Comparison of ENCODE assay signal across 8 cellular contexts in the genomic region with DNA sequence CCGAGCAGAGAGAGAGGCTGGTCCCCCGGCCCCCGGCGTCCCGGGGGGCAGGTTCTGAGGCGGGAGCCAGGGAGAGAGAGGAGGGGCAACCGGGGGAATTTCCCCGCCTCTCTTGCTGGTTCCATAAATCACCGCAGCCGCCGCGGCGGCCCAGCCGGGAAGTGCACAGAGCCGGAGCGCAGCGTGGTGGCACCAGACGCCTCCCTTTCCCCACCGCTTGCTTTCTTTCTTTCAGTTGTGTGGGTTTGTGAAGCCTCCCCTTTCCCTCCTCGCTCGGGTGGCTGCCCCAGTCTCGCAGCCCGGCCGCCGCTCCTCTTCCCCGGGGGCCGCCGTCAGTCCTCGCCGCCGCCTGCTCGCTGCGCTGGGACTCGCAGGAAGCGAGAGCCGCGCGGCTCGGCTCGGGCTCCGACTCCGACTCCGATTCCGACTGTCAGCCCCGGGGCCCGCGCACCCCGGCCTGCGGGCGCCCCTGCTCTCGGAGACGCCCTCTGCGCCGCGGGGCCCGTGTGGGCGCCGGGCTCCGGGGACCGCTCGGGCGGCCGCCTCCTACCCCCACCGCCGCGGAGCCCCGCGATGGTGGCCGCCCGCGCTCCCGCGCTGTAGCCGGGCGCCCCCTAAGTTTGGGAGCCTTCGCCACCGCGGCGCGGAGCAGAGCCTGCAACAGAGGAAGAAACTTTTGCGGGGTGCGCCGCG. TPM values are rescaled to one million over a fixed set of nuclear protein-coding genes. Genes with fewer than 3 reads are reported as not detected.
DNase-seq lines count a peak whose midpoint lies in the region; ATAC-seq and TF ChIP-seq lines count a peak whose summit lies in the region.

A gene (plus strand): TSS at position 153 of the 693 bp plus-strand sequence. CDS start 616 bp downstream, outside the sequence.

- no peaks in the 10 kb centered on the region for H3K27me3 ChIP-seq in Karpas-422 (ENCODE audit: low read length)

- no peaks in the 10 kb centered on the region for H3K79me2 ChIP-seq in Karpas-422 (ENCODE audit: low read length)

- H3K4me3 ChIP-seq in GM12864 (ENCODE audit: low read depth, low read length) (peak within 1 kb of the TSS; percentile 45), Karpas-422 (ENCODE audit: low read length) (no peak within 1 kb of the TSS)

- H3K4me1 ChIP-seq in Karpas-422 (ENCODE audit: low read length): no peaks in the 10 kb centered on the region

- DNase-seq in GM12864 (ENCODE audit: low read depth): peak; percentile 15
- DNase-seq in NCI-H1930 (lab: John Stamatoyannopoulos, UW): peak; percentile 51 to 58
- peak; percentile 17 for DNase-seq in central memory CD4-positive, alpha-beta T cell
- DNase-seq in islet precursor cell: peak; percentile 90
- DNase-seq in smooth muscle cell of the brain vasculature (ENCODE audit: low read depth, low spot score): peak; percentile 23
- DNase-seq in Karpas-422: no peak

- no peaks in the 10 kb centered on the region for H3K9me3 ChIP-seq in Karpas-422 (ENCODE audit: low read length)

- no peak within 1 kb of the TSS for H3K4me2 ChIP-seq in Karpas-422 (ENCODE audit: low read depth, low read length, poor library complexity, severe bottlenecking)

- H3K27ac ChIP-seq in VCaP (peak within 1 kb of the TSS; percentile 48; the same call in 1 of the 2 replicates), Karpas-422 (ENCODE audit: low read length) (no peak within 1 kb of the TSS)

- no peak within 1 kb of the TSS for H2AFZ ChIP-seq in Karpas-422 (ENCODE audit: low read length)

- ATAC-seq in HG02759 (IDR thresholded peaks at IDR 0.05; ENCODE audit: unreplicated experiment): peak; percentile 83

- TF ChIP-seq CTCF in GM12864 (IDR thresholded peaks at IDR 0.05; ENCODE audit: low read depth, low read length, missing control alignments): no peak
- peak; percentile 30 for TF ChIP-seq CTCF in VCaP (conservative IDR thresholded peaks at IDR 0.05)

- H3K36me3 ChIP-seq in Karpas-422 (ENCODE audit: insufficient read depth, low read length): no peaks in the 10 kb centered on the region

- H4K20me1 ChIP-seq in Karpas-422 (ENCODE audit: insufficient read depth, low read depth, low read length): no peaks in the 10 kb centered on the region

- no peak within 1 kb of the TSS for H3K9ac ChIP-seq in Karpas-422 (ENCODE audit: low read length)

- no peaks in the 10 kb centered on the region for H3K9me2 ChIP-seq in Karpas-422 (replicated peaks; ENCODE audit: insufficient read depth, low read length)

RNA-seq across cellular contexts. Expression of the gene that starts here (rescaled TPM):
- total RNA-seq in Karpas-422 (2014; rRNA removed; shearing (Covaris generic); ENCODE audit: low replicate concordance): not detected in 2 replicates
